Comparison of ENCODE assay signal across 16 cellular contexts in the genomic region with DNA sequence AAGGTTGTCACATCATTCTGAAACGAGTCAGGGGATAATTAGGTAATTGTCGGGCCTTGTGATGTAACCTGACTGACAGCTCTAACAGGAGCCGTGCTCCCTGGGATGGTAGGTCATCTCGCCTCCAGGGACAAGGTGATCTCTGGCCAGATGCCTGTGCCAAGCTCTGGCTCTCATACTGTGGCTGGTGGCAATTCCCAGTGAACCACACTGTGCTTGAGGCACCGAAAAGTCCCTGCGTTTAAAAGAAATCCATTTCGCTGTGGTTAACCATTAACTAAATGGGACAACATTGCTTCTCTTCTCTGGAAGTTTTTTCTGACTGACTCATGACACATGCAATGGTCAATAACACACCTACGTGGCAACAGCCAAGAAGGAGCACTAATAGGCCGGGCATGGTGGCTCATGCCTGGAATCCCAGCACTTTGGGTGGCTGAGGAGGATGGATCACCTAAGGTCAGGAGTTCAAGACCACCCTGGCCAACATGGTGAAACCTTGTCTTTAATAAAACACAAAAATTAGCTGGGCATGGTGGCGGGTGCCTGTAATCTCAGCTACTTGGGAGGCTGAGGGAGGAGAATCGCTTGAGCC.
A peak's percentile ranks its signal among the peaks of the same experiment; 100 is the strongest.
DNase-seq lines count a peak whose midpoint lies in the region; ATAC-seq, FAIRE-seq and TF ChIP-seq lines count a peak whose summit lies in the region.
"Had no signal": no experiment of that assay in that cellular context is flagged by ENCODE, and none has a peak within 500 bp of the region (broad histone marks: within the 10 kb centered on the region; RNA-seq: fewer than 3 reads in every experiment).

No MANE protein-coding gene starts in this region.

- H3K9ac ChIP-seq in astrocyte (ENCODE audit: low read length): no peak overlapping the region

- H3K36me3 ChIP-seq in astrocyte (ENCODE audit: insufficient read depth, low read length): no peaks in the 10 kb centered on the region

- H3K4me1 Mint-ChIP-seq in astrocyte (ENCODE audit: low read depth, unreplicated experiment): peaks cover 20% of the 10 kb centered on the region
- peaks cover 0 to 7% (median 0%) of the 10 kb centered on the region in 4 donors for H3K4me1 Mint-ChIP-seq in naive thymus-derived CD8-positive, alpha-beta T cell
- H3K4me1 Mint-ChIP-seq: activated CD4-positive, alpha-beta T cell treated with anti-CD3 and anti-CD28 coated beads for 36 hours had no signal

- no peaks in the 10 kb centered on the region for H3K27me3 Mint-ChIP-seq in astrocyte (ENCODE audit: low read depth, unreplicated experiment)
- no peaks in the 10 kb centered on the region for H3K27me3 Mint-ChIP-seq in naive thymus-derived CD8-positive, alpha-beta T cell
- H3K27me3 Mint-ChIP-seq: activated CD4-positive, alpha-beta T cell treated with anti-CD3 and anti-CD28 coated beads for 36 hours; natural killer cell treated with Interleukin-12 subunit alpha and Interleukin-12 subunit beta and Interleukin-15 and Interleukin-18, amount 100 ng/mL, for 72 hours had no signal

- no peaks in the 10 kb centered on the region for H4K20me1 ChIP-seq in astrocyte (ENCODE audit: insufficient read depth, low read length)

- H3K4me3 Mint-ChIP-seq in astrocyte (ENCODE audit: unreplicated experiment): no peak overlapping the region
- H3K4me3 Mint-ChIP-seq in naive thymus-derived CD8-positive, alpha-beta T cell: no peak overlapping the region
- H3K4me3 Mint-ChIP-seq: activated CD4-positive, alpha-beta T cell treated with anti-CD3 and anti-CD28 coated beads for 36 hours; natural killer cell treated with Interleukin-12 subunit alpha and Interleukin-12 subunit beta and Interleukin-15 and Interleukin-18, amount 100 ng/mL, for 72 hours; T-helper 1 cell treated with Interleukin-12 subunit alpha and Interleukin-12 subunit beta and Interleukin-4 antibody, amounts not matched to agents 30 μg/mL and 1 μg/mL, for 36 hours had no signal

- no peaks in the 10 kb centered on the region for H3K36me3 Mint-ChIP-seq in astrocyte (ENCODE audit: low read depth, unreplicated experiment)
- peaks cover 6 to 14% (median 7%) of the 10 kb centered on the region in 3 donors for H3K36me3 Mint-ChIP-seq in naive thymus-derived CD8-positive, alpha-beta T cell
- H3K36me3 Mint-ChIP-seq: natural killer cell treated with Interleukin-12 subunit alpha and Interleukin-12 subunit beta and Interleukin-15 and Interleukin-18, amount 100 ng/mL, for 72 hours had no signal

- no peak overlapping the region for H3K4me3 ChIP-seq in astrocyte (ENCODE audit: insufficient read depth, low read depth, low read length)

- no peaks in the 10 kb centered on the region for H3K27me3 ChIP-seq in astrocyte (ENCODE audit: insufficient read depth, low read length)

- H3K9me3 ChIP-seq in astrocyte (ENCODE audit: insufficient read depth, low read depth, low read length): no peaks in the 10 kb centered on the region

- no peak overlapping the region for H2AFZ ChIP-seq in astrocyte (ENCODE audit: low read depth, low read length)

- TF ChIP-seq CTCF in astrocyte (IDR thresholded peaks at IDR 0.05; ENCODE audit: insufficient read depth, low read depth, low read length): no peak

- ATAC-seq in GM19324 (IDR thresholded peaks at IDR 0.05; ENCODE audit: low FRiP score, unreplicated experiment) (no peak), GM21423 (IDR thresholded peaks at IDR 0.05; ENCODE audit: unreplicated experiment) (no peak)
- ATAC-seq in naive thymus-derived CD8-positive, alpha-beta T cell: no peak
- ATAC-seq: activated CD4-positive, alpha-beta T cell treated with anti-CD3 and anti-CD28 coated beads for 36 hours; natural killer cell treated with Interleukin-12 subunit alpha and Interleukin-12 subunit beta and Interleukin-15 and Interleukin-18, amount 100 ng/mL, for 72 hours had no signal

- H3K79me2 ChIP-seq in astrocyte (ENCODE audit: insufficient read depth, low read length): no peaks in the 10 kb centered on the region

- FAIRE-seq in astrocyte (lab: Jason Lieb, UNC): no peak
- FAIRE-seq: G401.6 had no signal

- peaks cover 13% of the 10 kb centered on the region for H3K4me1 ChIP-seq in astrocyte (ENCODE audit: insufficient read depth, low read length)

- peak overlapping the region; percentile 83 for H3K27ac Mint-ChIP-seq in astrocyte (ENCODE audit: unreplicated experiment)
- no peak overlapping the region for H3K27ac Mint-ChIP-seq in naive thymus-derived CD8-positive, alpha-beta T cell
- H3K27ac Mint-ChIP-seq: activated CD4-positive, alpha-beta T cell treated with anti-CD3 and anti-CD28 coated beads for 36 hours; natural killer cell treated with Interleukin-12 subunit alpha and Interleukin-12 subunit beta and Interleukin-15 and Interleukin-18, amount 100 ng/mL, for 72 hours; T-helper 1 cell treated with Interleukin-12 subunit alpha and Interleukin-12 subunit beta and Interleukin-4 antibody, amounts not matched to agents 30 μg/mL and 1 μg/mL, for 36 hours had no signal

- H3K9me3 Mint-ChIP-seq in astrocyte (ENCODE audit: unreplicated experiment): no peaks in the 10 kb centered on the region
- H3K9me3 Mint-ChIP-seq in naive thymus-derived CD8-positive, alpha-beta T cell: peaks cover 0 to 45% (median 17%) of the 10 kb centered on the region in 9 donors

- peak overlapping the region; percentile 4 for H3K27ac ChIP-seq in astrocyte (ENCODE audit: low read depth, low read length)
- H3K27ac ChIP-seq: C4-2B had no signal

- no peak overlapping the region for H3K4me2 ChIP-seq in astrocyte (ENCODE audit: low read length)

- POLR2A ChIA-PET in naive thymus-derived CD8-positive, alpha-beta T cell (lab: Charles Lee): no interaction called here

- peak; percentile 87 for DNase-seq in HT-29 (ENCODE audit: low spot score)
- peak; percentile 65 for DNase-seq in astrocyte (ENCODE audit: low read depth)
- DNase-seq in iris pigment epithelial cell (ENCODE audit: low read depth): peak; percentile 21
- DNase-seq in renal cortical epithelial cell (ENCODE audit: low read depth): peak; percentile 100
- DNase-seq in stimulated activated CD8-positive, alpha-beta memory T cell treated with anti-CD3 and anti-CD28 coated beads, Interleukin-4, amount 100 ng/mL, for 48 hours: no peak
- no peak for DNase-seq in naive thymus-derived CD8-positive, alpha-beta T cell
- DNase-seq: activated CD4-positive, alpha-beta T cell treated with anti-CD3 and anti-CD28 coated beads for 36 hours; activated T-cell treated with anti-CD3 and anti-CD28 coated beads, Interleukin-2, amount 50 U/mL, for 48 hours; dermis blood vessel endothelial cell; OCI-M1 had no signal

Comparison
In these comparisons a context has a peak if more than half of its experiments do, and no peak if none do; other contexts are left out.
1. DNase-seq: peak in HT-29 (single experiment), astrocyte (single experiment), iris pigment epithelial cell (single experiment) and renal cortical epithelial cell (single experiment); none in stimulated activated CD8-positive, alpha-beta memory T cell treated with anti-CD3 and anti-CD28 coated beads, Interleukin-4, amount 100 ng/mL, for 48 hours (single experiment) and naive thymus-derived CD8-positive, alpha-beta T cell (0 of 10).